8 cellular contexts compared by ENCODE assay signal in the genomic region with DNA sequence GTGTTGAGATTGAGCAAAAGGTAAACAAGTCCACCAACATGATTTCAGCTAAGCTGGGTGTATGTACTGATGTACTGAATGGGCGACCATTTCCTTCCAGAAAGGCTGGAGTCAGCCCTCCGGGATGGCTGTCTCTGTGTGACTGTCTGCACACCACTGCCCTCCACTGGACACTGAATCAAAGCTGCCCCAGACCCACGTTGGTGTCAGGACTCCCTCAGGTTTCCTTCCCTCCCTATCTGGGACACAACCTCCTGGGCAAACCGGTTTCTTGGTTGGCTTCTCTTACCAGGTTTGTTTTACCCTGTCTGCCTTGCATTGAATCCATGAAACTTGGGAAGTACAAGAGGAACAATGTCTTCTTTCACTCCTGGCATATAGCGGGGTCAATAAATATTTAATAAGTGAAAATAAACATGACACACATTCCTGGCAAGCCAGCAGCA. TPM values are rescaled to one million over a fixed set of nuclear protein-coding genes. Genes with fewer than 3 reads are reported as not detected.
A peak's percentile ranks its signal among the peaks of the same experiment; 100 is the strongest.
DNase-seq lines count a peak whose midpoint lies in the region; ATAC-seq lines count a peak whose summit lies in the region.

No MANE protein-coding gene starts in this region.

- H3K4me3 ChIP-seq in adipocyte (ENCODE audit: low read length): no peak overlapping the region

- DNase-seq in activated T-cell treated with anti-CD3 and anti-CD28 coated beads, Interleukin-2, amount 50 U/mL, for 48 hours: peak; percentile 50 to 51
- DNase-seq in activated T-cell treated with anti-CD3 and anti-CD28 coated beads, Interleukin-2, amount 50 U/mL, for 1 hour: no peak
- DNase-seq in NCI-H526 (lab: John Stamatoyannopoulos, UW) (peak; percentile 78 to 92), adipocyte (ENCODE audit: low read depth) (peak; percentile 97), left ventricle myocardium superior (peak; percentile 80), posterior cingulate gyrus (peak; percentile 64 to 97 (median 80))
- DNase-seq in activated CD4-positive, CD25-positive, alpha-beta regulatory T cell (lab: John Stamatoyannopoulos, UW): no peak

- no peaks in the 10 kb centered on the region for H3K27me3 ChIP-seq in adipocyte (replicated peaks; ENCODE audit: control insufficient read depth, insufficient read depth, low read length)

- peak overlapping the region; percentile 24 for H3K9ac ChIP-seq in adipocyte (ENCODE audit: low read length)

- peaks cover 35% of the 10 kb centered on the region for H3K4me1 ChIP-seq in adipocyte (ENCODE audit: control insufficient read depth, insufficient read depth, low read length)

- intact Hi-C loops in left ventricle myocardium superior (cut with micrococcal nuclease) (loop anchor here (10.0 kb wide), 2 partner anchors 218 to 268 kb away; no protein-coding TSS in a partner anchor), posterior cingulate gyrus (cut with DNase I) (loop anchor here (1.0 to 10.0 kb wide), 3 partner anchors 205 to 297 kb away; no protein-coding TSS in a partner anchor)

- ATAC-seq in HG03378 (IDR thresholded peaks at IDR 0.05; ENCODE audit: unreplicated experiment): peak; percentile 51
- ATAC-seq in left ventricle myocardium superior: peak; percentile 85

- no peaks in the 10 kb centered on the region for H3K36me3 ChIP-seq in adipocyte (ENCODE audit: control insufficient read depth, insufficient read depth, low read length, severe bottlenecking)

- H3K9me3 ChIP-seq in adipocyte (ENCODE audit: control insufficient read depth, low read length): no peaks in the 10 kb centered on the region

RNA-seq across cellular contexts. Expression of gene SRP9, which starts 5.3 kb away (rescaled TPM):
- total RNA-seq in left ventricle myocardium superior: 211 TPM

RNA-seq across cellular contexts. Expression of gene EPHX1, which starts 37.6 kb away (rescaled TPM):
- 76.8 TPM for total RNA-seq in left ventricle myocardium superior

Comparison
In these comparisons a context has a peak if more than half of its experiments do, and no peak if none do; other contexts are left out.
1. DNase-seq: peak in activated T-cell treated with anti-CD3 and anti-CD28 coated beads, Interleukin-2, amount 50 U/mL, for 48 hours (2 of 2), NCI-H526 (2 of 2), adipocyte (single experiment), left ventricle myocardium superior (single experiment) and posterior cingulate gyrus (10 of 10); none in activated T-cell treated with anti-CD3 and anti-CD28 coated beads, Interleukin-2, amount 50 U/mL, for 1 hour (single experiment) and activated CD4-positive, CD25-positive, alpha-beta regulatory T cell (0 of 4).